ENCODE assay signal across 8 cellular contexts in the genomic region with DNA sequence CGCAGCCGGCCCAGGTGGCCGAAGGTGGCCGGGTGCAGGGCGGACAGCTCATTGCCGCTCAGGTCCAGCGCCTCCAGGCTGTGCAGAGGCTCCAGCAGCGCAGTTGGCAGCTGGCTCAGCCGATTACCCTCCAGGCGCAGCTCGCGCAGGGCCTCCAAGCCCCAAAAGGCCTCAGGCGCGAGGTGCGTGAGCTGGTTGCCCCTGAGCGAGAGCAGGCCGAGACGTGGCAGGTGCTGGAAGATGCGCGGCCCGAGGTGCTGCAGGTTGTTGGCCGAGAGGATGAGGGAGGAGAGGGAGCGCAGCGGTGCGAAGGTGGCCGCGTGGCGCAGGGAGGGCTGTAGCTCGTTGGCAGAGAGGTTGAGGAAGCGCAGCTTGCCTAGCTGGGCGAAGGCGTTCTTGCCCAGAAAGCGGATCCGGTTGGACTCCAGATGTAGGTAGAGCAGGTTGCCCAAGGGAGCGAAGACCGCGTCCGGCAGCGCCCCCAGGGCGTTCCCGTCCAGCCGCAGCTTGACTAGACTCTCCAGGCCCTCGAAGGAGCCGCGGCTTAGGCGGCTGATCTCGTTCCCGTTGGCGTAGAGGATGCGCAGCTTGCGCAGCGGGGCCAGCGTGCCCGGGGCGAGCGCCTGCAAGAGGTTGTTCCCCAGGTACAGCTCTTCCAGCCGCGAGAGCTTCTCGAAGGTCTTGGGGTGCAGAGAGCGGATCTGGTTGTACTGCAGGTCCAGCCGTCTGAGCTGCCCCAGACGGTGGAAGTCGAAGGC. TPM values are rescaled to one million over a fixed set of nuclear protein-coding genes. Genes with fewer than 3 reads are reported as not detected.
DNase-seq lines count a peak whose midpoint lies in the region; ATAC-seq lines count a peak whose summit lies in the region.

No MANE protein-coding gene starts in this region.

- H3K4me3 ChIP-seq in rectal smooth muscle tissue (ENCODE audit: low read length), result peak overlapping the region; percentile 65

- no peak overlapping the region for H3K4me3 Mint-ChIP-seq in activated CD4-positive, alpha-beta T cell treated with anti-CD3 and anti-CD28 coated beads, Interleukin-2, amount 10 ng/mL, durations not matched to agents 7 days and 5 days
- peak overlapping the region; percentile 62 to 70 for H3K4me3 Mint-ChIP-seq in activated T-cell treated with anti-CD3 and anti-CD28 coated beads, Interleukin-2, amount 50 U/mL, for 72 hours

- H3K9me3 Mint-ChIP-seq in activated CD4-positive, alpha-beta T cell treated with anti-CD3 and anti-CD28 coated beads, Interleukin-2, amount 10 ng/mL, durations not matched to agents 7 days and 5 days, result no peaks in the 10 kb centered on the region
- no peaks in the 10 kb centered on the region for H3K9me3 Mint-ChIP-seq in activated T-cell treated with anti-CD3 and anti-CD28 coated beads, Interleukin-2, amount 50 U/mL, for 72 hours

- intact Hi-C loops in left ventricle myocardium superior (cut with micrococcal nuclease), result no loop called here

- H3K27me3 ChIP-seq in rectal smooth muscle tissue (ENCODE audit: control insufficient read depth, insufficient read depth, low read length), result peaks cover 18% of the 10 kb centered on the region

- H3K9ac ChIP-seq in rectal smooth muscle tissue (ENCODE audit: low read length), result no peak overlapping the region

- POLR2A ChIA-PET in activated CD4-positive, alpha-beta T cell treated with anti-CD3 and anti-CD28 coated beads, Interleukin-2, amount 10 ng/mL, durations not matched to agents 7 days and 5 days (lab: Charles Lee), result no interaction called here

- H3K36me3 Mint-ChIP-seq in activated CD4-positive, alpha-beta T cell treated with anti-CD3 and anti-CD28 coated beads, Interleukin-2, amount 10 ng/mL, durations not matched to agents 7 days and 5 days (ENCODE audit: low read depth), result no peaks in the 10 kb centered on the region
- no peaks in the 10 kb centered on the region for H3K36me3 Mint-ChIP-seq in activated T-cell treated with anti-CD3 and anti-CD28 coated beads, Interleukin-2, amount 50 U/mL, for 72 hours (ENCODE audit: insufficient read depth in 2 of 2)

- H3K36me3 ChIP-seq in rectal smooth muscle tissue (ENCODE audit: control insufficient read depth, insufficient read depth, low read length), result no peaks in the 10 kb centered on the region

- peaks cover 6% of the 10 kb centered on the region for H3K4me1 ChIP-seq in rectal smooth muscle tissue (ENCODE audit: control insufficient read depth, insufficient read depth, low read length)

- H3K27me3 Mint-ChIP-seq in activated CD4-positive, alpha-beta T cell treated with anti-CD3 and anti-CD28 coated beads, Interleukin-2, amount 10 ng/mL, durations not matched to agents 7 days and 5 days, result peaks cover 72% of the 10 kb centered on the region
- H3K27me3 Mint-ChIP-seq in activated T-cell treated with anti-CD3 and anti-CD28 coated beads, Interleukin-2, amount 50 U/mL, for 72 hours (ENCODE audit: low read depth), result peaks cover 77% of the 10 kb centered on the region

- peaks cover 7% of the 10 kb centered on the region for H3K4me1 Mint-ChIP-seq in activated CD4-positive, alpha-beta T cell treated with anti-CD3 and anti-CD28 coated beads, Interleukin-2, amount 10 ng/mL, durations not matched to agents 7 days and 5 days
- peaks cover 5% of the 10 kb centered on the region for H3K4me1 Mint-ChIP-seq in activated T-cell treated with anti-CD3 and anti-CD28 coated beads, Interleukin-2, amount 50 U/mL, for 72 hours (ENCODE audit: low read depth)

- peak; percentile 24 to 29 for ATAC-seq in activated T-cell treated with anti-CD3 and anti-CD28 coated beads, Interleukin-2, amount 50 U/mL, for 72 hours (replicated peaks in 1 of 2)
- ATAC-seq in left ventricle myocardium superior, result peak; percentile 42
- ATAC-seq in GM19324 (IDR thresholded peaks at IDR 0.05; ENCODE audit: low FRiP score, unreplicated experiment), result no peak
- ATAC-seq in HG02610 (IDR thresholded peaks at IDR 0.05; ENCODE audit: unreplicated experiment), result no peak

- H3K27ac Mint-ChIP-seq in activated CD4-positive, alpha-beta T cell treated with anti-CD3 and anti-CD28 coated beads, Interleukin-2, amount 10 ng/mL, durations not matched to agents 7 days and 5 days, result peak overlapping the region; percentile 19
- peak overlapping the region; percentile 42 for H3K27ac Mint-ChIP-seq in activated T-cell treated with anti-CD3 and anti-CD28 coated beads, Interleukin-2, amount 50 U/mL, for 72 hours

- CTCF ChIA-PET in activated CD4-positive, alpha-beta T cell treated with anti-CD3 and anti-CD28 coated beads, Interleukin-2, amount 10 ng/mL, durations not matched to agents 7 days and 5 days (lab: Charles Lee), result interaction anchor here (0.6 to 1.1 kb wide), 3 partner anchors 35 to 149 kb away, joined by 3 read pairs; no protein-coding TSS in a partner anchor

- DNase-seq in activated CD4-positive, alpha-beta T cell treated with anti-CD3 and anti-CD28 coated beads, Interleukin-2, amount 10 ng/mL, durations not matched to agents 7 days and 5 days, result no peak
- DNase-seq in activated CD4-positive, alpha-beta T cell treated with anti-CD3 and anti-CD28 coated beads, Interleukin-2, amount 50 U/mL, for 1 hour, result no peak
- DNase-seq in activated T-cell treated with anti-CD3 and anti-CD28 coated beads, Interleukin-2, amount 50 U/mL, for 72 hours, result peak; percentile 4 to 8
- DNase-seq in left ventricle myocardium superior, result peak; percentile 66
- no peak for DNase-seq in stimulated activated naive CD4-positive, alpha-beta T cell treated with Interleukin-2 at 50 U/mL for 16 hours (lab: John Stamatoyannopoulos, UW)

- H3K27ac ChIP-seq in rectal smooth muscle tissue (ENCODE audit: low read depth, low read length), result peak overlapping the region; percentile 19

RNA-seq across cellular contexts. Expression of a gene that starts 0.9 kb away (rescaled TPM):
- total RNA-seq in activated CD4-positive, alpha-beta T cell treated with anti-CD3 and anti-CD28 coated beads, Interleukin-2, amount 10 ng/mL, durations not matched to agents 7 days and 5 days, result not detected
- total RNA-seq in activated T-cell treated with anti-CD3 and anti-CD28 coated beads, Interleukin-2, amount 50 U/mL, for 72 hours, result not detected
- total RNA-seq in left ventricle myocardium superior, result 2.4 TPM

Comparison
In these comparisons a context has a peak if more than half of its experiments do, and no peak if none do; other contexts are left out.
1. DNase-seq: peak in activated T-cell treated with anti-CD3 and anti-CD28 coated beads, Interleukin-2, amount 50 U/mL, for 72 hours (2 of 2) and left ventricle myocardium superior (single experiment); none in activated CD4-positive, alpha-beta T cell treated with anti-CD3 and anti-CD28 coated beads, Interleukin-2, amount 10 ng/mL, durations not matched to agents 7 days and 5 days (single experiment), activated CD4-positive, alpha-beta T cell treated with anti-CD3 and anti-CD28 coated beads, Interleukin-2, amount 50 U/mL, for 1 hour (single experiment) and stimulated activated naive CD4-positive, alpha-beta T cell treated with Interleukin-2 at 50 U/mL for 16 hours (single experiment).
2. ATAC-seq: peak in activated T-cell treated with anti-CD3 and anti-CD28 coated beads, Interleukin-2, amount 50 U/mL, for 72 hours (2 of 2) and left ventricle myocardium superior (single experiment); none in GM19324 (single experiment) and HG02610 (single experiment).